Comparison of ENCODE assay signal across 1 cellular context in genomic region chrX:17559728-17560379, GRCh38.
TF ChIP-seq lines count a peak whose summit lies in the region.

No MANE protein-coding gene starts in this region.

TF ChIP-seq in H1, 55 proteins besides CTCF, POLR2A, EP300 and RAD21 (continued from another document):
- no peak for TF ChIP-seq BCL11A (IDR thresholded peaks at IDR 0.05; ENCODE audit: low read depth in 2 of 2, low read length in 2 of 2)
- TF ChIP-seq, protein P1, sequence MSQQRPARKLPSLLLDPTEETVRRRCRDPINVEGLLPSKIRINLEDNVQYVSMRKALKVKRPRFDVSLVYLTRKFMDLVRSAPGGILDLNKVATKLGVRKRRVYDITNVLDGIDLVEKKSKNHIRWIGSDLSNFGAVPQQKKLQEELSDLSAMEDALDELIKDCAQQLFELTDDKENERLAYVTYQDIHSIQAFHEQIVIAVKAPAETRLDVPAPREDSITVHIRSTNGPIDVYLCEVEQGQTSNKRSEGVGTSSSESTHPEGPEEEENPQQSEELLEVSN (IDR thresholded peaks at IDR 0.05): no peak
- no peak for TF ChIP-seq HDAC2 (IDR thresholded peaks at IDR 0.05; ENCODE audit: borderline replicate concordance in 1 of 2, low read depth in 2 of 2, low read length in 2 of 2)
- TF ChIP-seq, protein P2, sequence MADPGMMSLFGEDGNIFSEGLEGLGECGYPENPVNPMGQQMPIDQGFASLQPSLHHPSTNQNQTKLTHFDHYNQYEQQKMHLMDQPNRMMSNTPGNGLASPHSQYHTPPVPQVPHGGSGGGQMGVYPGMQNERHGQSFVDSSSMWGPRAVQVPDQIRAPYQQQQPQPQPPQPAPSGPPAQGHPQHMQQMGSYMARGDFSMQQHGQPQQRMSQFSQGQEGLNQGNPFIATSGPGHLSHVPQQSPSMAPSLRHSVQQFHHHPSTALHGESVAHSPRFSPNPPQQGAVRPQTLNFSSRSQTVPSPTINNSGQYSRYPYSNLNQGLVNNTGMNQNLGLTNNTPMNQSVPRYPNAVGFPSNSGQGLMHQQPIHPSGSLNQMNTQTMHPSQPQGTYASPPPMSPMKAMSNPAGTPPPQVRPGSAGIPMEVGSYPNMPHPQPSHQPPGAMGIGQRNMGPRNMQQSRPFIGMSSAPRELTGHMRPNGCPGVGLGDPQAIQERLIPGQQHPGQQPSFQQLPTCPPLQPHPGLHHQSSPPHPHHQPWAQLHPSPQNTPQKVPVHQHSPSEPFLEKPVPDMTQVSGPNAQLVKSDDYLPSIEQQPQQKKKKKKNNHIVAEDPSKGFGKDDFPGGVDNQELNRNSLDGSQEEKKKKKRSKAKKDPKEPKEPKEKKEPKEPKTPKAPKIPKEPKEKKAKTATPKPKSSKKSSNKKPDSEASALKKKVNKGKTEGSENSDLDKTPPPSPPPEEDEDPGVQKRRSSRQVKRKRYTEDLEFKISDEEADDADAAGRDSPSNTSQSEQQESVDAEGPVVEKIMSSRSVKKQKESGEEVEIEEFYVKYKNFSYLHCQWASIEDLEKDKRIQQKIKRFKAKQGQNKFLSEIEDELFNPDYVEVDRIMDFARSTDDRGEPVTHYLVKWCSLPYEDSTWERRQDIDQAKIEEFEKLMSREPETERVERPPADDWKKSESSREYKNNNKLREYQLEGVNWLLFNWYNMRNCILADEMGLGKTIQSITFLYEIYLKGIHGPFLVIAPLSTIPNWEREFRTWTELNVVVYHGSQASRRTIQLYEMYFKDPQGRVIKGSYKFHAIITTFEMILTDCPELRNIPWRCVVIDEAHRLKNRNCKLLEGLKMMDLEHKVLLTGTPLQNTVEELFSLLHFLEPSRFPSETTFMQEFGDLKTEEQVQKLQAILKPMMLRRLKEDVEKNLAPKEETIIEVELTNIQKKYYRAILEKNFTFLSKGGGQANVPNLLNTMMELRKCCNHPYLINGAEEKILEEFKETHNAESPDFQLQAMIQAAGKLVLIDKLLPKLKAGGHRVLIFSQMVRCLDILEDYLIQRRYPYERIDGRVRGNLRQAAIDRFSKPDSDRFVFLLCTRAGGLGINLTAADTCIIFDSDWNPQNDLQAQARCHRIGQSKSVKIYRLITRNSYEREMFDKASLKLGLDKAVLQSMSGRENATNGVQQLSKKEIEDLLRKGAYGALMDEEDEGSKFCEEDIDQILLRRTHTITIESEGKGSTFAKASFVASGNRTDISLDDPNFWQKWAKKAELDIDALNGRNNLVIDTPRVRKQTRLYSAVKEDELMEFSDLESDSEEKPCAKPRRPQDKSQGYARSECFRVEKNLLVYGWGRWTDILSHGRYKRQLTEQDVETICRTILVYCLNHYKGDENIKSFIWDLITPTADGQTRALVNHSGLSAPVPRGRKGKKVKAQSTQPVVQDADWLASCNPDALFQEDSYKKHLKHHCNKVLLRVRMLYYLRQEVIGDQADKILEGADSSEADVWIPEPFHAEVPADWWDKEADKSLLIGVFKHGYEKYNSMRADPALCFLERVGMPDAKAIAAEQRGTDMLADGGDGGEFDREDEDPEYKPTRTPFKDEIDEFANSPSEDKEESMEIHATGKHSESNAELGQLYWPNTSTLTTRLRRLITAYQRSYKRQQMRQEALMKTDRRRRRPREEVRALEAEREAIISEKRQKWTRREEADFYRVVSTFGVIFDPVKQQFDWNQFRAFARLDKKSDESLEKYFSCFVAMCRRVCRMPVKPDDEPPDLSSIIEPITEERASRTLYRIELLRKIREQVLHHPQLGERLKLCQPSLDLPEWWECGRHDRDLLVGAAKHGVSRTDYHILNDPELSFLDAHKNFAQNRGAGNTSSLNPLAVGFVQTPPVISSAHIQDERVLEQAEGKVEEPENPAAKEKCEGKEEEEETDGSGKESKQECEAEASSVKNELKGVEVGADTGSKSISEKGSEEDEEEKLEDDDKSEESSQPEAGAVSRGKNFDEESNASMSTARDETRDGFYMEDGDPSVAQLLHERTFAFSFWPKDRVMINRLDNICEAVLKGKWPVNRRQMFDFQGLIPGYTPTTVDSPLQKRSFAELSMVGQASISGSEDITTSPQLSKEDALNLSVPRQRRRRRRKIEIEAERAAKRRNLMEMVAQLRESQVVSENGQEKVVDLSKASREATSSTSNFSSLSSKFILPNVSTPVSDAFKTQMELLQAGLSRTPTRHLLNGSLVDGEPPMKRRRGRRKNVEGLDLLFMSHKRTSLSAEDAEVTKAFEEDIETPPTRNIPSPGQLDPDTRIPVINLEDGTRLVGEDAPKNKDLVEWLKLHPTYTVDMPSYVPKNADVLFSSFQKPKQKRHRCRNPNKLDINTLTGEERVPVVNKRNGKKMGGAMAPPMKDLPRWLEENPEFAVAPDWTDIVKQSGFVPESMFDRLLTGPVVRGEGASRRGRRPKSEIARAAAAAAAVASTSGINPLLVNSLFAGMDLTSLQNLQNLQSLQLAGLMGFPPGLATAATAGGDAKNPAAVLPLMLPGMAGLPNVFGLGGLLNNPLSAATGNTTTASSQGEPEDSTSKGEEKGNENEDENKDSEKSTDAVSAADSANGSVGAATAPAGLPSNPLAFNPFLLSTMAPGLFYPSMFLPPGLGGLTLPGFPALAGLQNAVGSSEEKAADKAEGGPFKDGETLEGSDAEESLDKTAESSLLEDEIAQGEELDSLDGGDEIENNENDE (IDR thresholded peaks at IDR 0.05; ENCODE audit: insufficient replicate concordance, low read length): no peak
